Comparison of ENCODE assay signal across 1 cellular context in genomic region chr17:16491131-16491702, GRCh38.
TF ChIP-seq lines count a peak whose summit lies in the region.

No MANE protein-coding gene starts in this region.

TF ChIP-seq in HEK293, 187 proteins besides CTCF, POLR2A, EP300 and RAD21 (continued from another document):
- TF ChIP-seq ZNF548 (tag by site-specific recombination; IDR thresholded peaks at IDR 0.05) (no peak), ZBTB20 (tag by site-specific recombination; IDR thresholded peaks at IDR 0.05) (peak; percentile 61), ZNF473 (tag by site-specific recombination; IDR thresholded peaks at IDR 0.05) (no peak), GLIS1 (tag by site-specific recombination; IDR thresholded peaks at IDR 0.05) (peak; percentile 21; the same call in 1 of the 2 replicates), ZFHX2 (tag by site-specific recombination; conservative IDR thresholded peaks at IDR 0.05) (peak; percentile 61), ZFP3 (tag by site-specific recombination; IDR thresholded peaks at IDR 0.05; ENCODE audit: low read depth) (no peak), ZBTB48 (tag by site-specific recombination; IDR thresholded peaks at IDR 0.05) (peak; percentile 62; the same call in 1 of the 2 replicates), ZBTB21 (tag by site-specific recombination; IDR thresholded peaks at IDR 0.05) (no peak), PRDM6 (tag by site-specific recombination; IDR thresholded peaks at IDR 0.05) (no peak), SP2 (tag by site-specific recombination; IDR thresholded peaks at IDR 0.05) (peak; percentile 50), KLF1 (tag by site-specific recombination; IDR thresholded peaks at IDR 0.05) (peak; percentile 71), SCRT2 (tag by site-specific recombination; IDR thresholded peaks at IDR 0.05) (peak; percentile 97), EGR2 (tag by site-specific recombination; IDR thresholded peaks at IDR 0.05; ENCODE audit: low read depth) (0 out of 2 replicates have a peak, but pooled peaks have one; percentile 29), ZNF596 (tag by site-specific recombination; IDR thresholded peaks at IDR 0.05) (no peak), ZNF223 (tag by site-specific recombination; IDR thresholded peaks at IDR 0.05) (no peak), ZNF391 (tag by site-specific recombination; IDR thresholded peaks at IDR 0.05; ENCODE audit: borderline replicate concordance, low read depth) (no peak), ZFP37 (tag by site-specific recombination; IDR thresholded peaks at IDR 0.05) (no peak), ZNF354C (tag by site-specific recombination; IDR thresholded peaks at IDR 0.05; ENCODE audit: borderline replicate concordance, low read depth) (no peak), ZNF169 (tag by site-specific recombination; IDR thresholded peaks at IDR 0.05) (no peak), ZEB2 (tag by site-specific recombination; IDR thresholded peaks at IDR 0.05) (0 out of 2 replicates have a peak, but pooled peaks have one; percentile 36)
- TF ChIP-seq, protein P1, sequence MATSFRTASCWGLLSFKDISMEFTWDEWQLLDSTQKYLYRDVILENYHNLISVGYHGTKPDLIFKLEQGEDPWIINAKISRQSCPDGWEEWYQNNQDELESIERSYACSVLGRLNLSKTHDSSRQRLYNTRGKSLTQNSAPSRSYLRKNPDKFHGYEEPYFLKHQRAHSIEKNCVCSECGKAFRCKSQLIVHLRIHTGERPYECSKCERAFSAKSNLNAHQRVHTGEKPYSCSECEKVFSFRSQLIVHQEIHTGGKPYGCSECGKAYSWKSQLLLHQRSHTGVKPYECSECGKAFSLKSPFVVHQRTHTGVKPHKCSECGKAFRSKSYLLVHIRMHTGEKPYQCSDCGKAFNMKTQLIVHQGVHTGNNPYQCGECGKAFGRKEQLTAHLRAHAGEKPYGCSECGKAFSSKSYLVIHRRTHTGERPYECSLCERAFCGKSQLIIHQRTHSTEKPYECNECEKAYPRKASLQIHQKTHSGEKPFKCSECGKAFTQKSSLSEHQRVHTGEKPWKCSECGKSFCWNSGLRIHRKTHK (tag by site-specific recombination; IDR thresholded peaks at IDR 0.05) = no peak
- TF ChIP-seq, protein P2, sequence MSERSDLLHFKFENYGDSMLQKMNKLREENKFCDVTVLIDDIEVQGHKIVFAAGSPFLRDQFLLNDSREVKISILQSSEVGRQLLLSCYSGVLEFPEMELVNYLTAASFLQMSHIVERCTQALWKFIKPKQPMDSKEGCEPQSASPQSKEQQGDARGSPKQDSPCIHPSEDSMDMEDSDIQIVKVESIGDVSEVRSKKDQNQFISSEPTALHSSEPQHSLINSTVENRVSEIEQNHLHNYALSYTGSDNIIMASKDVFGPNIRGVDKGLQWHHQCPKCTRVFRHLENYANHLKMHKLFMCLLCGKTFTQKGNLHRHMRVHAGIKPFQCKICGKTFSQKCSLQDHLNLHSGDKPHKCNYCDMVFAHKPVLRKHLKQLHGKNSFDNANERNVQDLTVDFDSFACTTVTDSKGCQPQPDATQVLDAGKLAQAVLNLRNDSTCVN (tag by site-specific recombination; optimal IDR thresholded peaks at IDR 0.05) = peak; percentile 44
- TF ChIP-seq, protein P3, sequence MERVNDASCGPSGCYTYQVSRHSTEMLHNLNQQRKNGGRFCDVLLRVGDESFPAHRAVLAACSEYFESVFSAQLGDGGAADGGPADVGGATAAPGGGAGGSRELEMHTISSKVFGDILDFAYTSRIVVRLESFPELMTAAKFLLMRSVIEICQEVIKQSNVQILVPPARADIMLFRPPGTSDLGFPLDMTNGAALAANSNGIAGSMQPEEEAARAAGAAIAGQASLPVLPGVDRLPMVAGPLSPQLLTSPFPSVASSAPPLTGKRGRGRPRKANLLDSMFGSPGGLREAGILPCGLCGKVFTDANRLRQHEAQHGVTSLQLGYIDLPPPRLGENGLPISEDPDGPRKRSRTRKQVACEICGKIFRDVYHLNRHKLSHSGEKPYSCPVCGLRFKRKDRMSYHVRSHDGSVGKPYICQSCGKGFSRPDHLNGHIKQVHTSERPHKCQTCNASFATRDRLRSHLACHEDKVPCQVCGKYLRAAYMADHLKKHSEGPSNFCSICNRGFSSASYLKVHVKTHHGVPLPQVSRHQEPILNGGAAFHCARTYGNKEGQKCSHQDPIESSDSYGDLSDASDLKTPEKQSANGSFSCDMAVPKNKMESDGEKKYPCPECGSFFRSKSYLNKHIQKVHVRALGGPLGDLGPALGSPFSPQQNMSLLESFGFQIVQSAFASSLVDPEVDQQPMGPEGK (tag by site-specific recombination; IDR thresholded peaks at IDR 0.05) = peak; percentile 62
- TF ChIP-seq, protein P4, sequence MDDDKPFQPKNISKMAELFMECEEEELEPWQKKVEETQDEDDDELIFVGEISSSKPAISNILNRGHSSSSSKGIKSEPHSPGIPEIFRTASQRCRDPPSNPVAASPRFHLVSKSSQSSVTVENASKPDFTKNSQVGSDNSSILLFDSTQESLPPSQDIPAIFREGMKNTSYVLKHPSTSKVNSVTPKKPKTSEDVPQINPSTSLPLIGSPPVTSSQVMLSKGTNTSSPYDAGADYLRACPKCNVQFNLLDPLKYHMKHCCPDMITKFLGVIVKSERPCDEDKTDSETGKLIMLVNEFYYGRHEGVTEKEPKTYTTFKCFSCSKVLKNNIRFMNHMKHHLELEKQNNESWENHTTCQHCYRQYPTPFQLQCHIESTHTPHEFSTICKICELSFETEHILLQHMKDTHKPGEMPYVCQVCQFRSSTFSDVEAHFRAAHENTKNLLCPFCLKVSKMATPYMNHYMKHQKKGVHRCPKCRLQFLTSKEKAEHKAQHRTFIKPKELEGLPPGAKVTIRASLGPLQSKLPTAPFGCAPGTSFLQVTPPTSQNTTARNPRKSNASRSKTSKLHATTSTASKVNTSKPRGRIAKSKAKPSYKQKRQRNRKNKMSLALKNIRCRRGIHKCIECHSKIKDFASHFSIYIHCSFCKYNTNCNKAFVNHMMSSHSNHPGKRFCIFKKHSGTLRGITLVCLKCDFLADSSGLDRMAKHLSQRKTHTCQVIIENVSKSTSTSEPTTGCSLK (tag by site-specific recombination; IDR thresholded peaks at IDR 0.05) = no peak
- TF ChIP-seq, protein P5, sequence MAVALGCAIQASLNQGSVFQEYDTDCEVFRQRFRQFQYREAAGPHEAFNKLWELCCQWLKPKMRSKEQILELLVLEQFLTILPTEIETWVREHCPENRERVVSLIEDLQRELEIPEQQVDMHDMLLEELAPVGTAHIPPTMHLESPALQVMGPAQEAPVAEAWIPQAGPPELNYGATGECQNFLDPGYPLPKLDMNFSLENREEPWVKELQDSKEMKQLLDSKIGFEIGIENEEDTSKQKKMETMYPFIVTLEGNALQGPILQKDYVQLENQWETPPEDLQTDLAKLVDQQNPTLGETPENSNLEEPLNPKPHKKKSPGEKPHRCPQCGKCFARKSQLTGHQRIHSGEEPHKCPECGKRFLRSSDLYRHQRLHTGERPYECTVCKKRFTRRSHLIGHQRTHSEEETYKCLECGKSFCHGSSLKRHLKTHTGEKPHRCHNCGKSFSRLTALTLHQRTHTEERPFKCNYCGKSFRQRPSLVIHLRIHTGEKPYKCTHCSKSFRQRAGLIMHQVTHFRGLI (tag by site-specific recombination; IDR thresholded peaks at IDR 0.05) = no peak
